In the genomic region with DNA sequence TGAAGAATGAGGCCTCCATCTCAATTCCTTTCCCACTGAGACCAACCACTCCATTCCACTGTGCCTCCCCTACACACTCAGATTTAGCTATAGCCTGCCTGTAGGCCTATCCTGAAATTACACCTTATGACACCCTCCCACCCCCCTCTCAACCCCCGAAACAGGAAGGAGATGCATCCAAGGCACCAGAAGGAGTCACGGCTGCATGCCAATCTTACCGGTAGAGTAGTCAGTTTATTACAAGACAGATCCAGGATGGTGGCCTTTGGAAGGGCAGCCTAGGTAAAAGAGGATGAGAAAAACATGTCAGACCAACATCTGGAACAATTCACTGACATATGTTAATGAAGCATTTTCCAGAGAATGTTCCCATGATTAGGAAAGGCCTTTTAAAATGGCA, we compare ENCODE assay signal across 15 cellular contexts. TPM values are rescaled to one million over a fixed set of nuclear protein-coding genes. Genes with fewer than 3 reads are reported as not detected.
DNase-seq lines count a peak whose midpoint lies in the region; ATAC-seq, FAIRE-seq and TF ChIP-seq lines count a peak whose summit lies in the region.
"Had no signal": no experiment of that assay in that cellular context is flagged by ENCODE, and none has a peak within 500 bp of the region (broad histone marks: within the 10 kb centered on the region; RNA-seq: fewer than 3 reads in every experiment).

No MANE protein-coding gene starts in this region.

- dilution Hi-C loops in endothelial cell of umbilical vein (cut with MboI; ENCODE audit: extremely low pct_ligation_motif_present, low sequenced_read_pairs): no loop called here

- H4K20me1 ChIP-seq in endothelial cell of umbilical vein (replicated peaks; ENCODE audit: control insufficient read depth, extremely low read depth, insufficient read depth, low read length): peaks cover 3% of the 10 kb centered on the region

- peak; percentile 35 for FAIRE-seq in endothelial cell of umbilical vein (lab: Jason Lieb, UNC)

- no peak for TF ChIP-seq POLR2A in breast epithelium (IDR thresholded peaks at IDR 0.05)
- TF ChIP-seq POLR2A in endothelial cell of umbilical vein (IDR thresholded peaks at IDR 0.05; ENCODE audit: low read depth, low read length): no peak

- H3K9me1 ChIP-seq in endothelial cell of umbilical vein (replicated peaks; ENCODE audit: control insufficient read depth, extremely low read depth, insufficient read depth, low read length): no peaks in the 10 kb centered on the region

- H2AFZ ChIP-seq in endothelial cell of umbilical vein (ENCODE audit: low read depth, low read length): no peak overlapping the region

- peaks cover 57% of the 10 kb centered on the region for H3K36me3 Mint-ChIP-seq in MCF 10A (ENCODE audit: insufficient read depth, unreplicated experiment)
- peaks cover 31% of the 10 kb centered on the region for H3K36me3 Mint-ChIP-seq in T-cell
- H3K36me3 Mint-ChIP-seq in stimulated activated effector memory CD8-positive, alpha-beta T cell treated with anti-CD3 and anti-CD28 coated beads, Interleukin-12 subunit alpha, Interleukin-12 subunit beta, amount 100 ng/mL, for 72 hours: peaks cover 64% of the 10 kb centered on the region

- H3K4me1 Mint-ChIP-seq in MCF 10A (ENCODE audit: insufficient read depth, unreplicated experiment): peaks cover 20% of the 10 kb centered on the region
- peaks cover 38 to 43% (median 40%) of the 10 kb centered on the region in 3 donors for H3K4me1 Mint-ChIP-seq in T-cell
- peaks cover 40% of the 10 kb centered on the region for H3K4me1 Mint-ChIP-seq in stimulated activated effector memory CD8-positive, alpha-beta T cell treated with anti-CD3 and anti-CD28 coated beads, Interleukin-12 subunit alpha, Interleukin-12 subunit beta, amount 100 ng/mL, for 72 hours

- CTCF ChIA-PET in MCF 10A (lab: Yijun Ruan, JAX) (interaction anchor here (0.6 to 5.1 kb wide), 4 partner anchors 12 to 224 kb away, joined by 3 to 46 read pairs (median 30); a partner anchor contains a TSS), T-cell (lab: Charles Lee) (interaction anchor here (0.6 to 1.2 kb wide), 2 partner anchors 9 to 597 kb away, joined by 3 to 14 read pairs; no protein-coding TSS in a partner anchor), endothelial cell of umbilical vein (lab: Charles Lee) (no interaction called here)

- BruUV-seq in MCF 10A (replicated peaks; lab: Mats Ljungman, UMichigan): no TSS peak
- no TSS peak for BruUV-seq in endothelial cell of umbilical vein (replicated peaks; lab: Mats Ljungman, UMichigan)

- H3K9me3 ChIP-seq in breast epithelium (no peaks in the 10 kb centered on the region), endothelial cell of umbilical vein (replicated peaks; ENCODE audit: control insufficient read depth, insufficient read depth, low read length) (no peaks in the 10 kb centered on the region)
- H3K9me3 ChIP-seq: suprapubic skin had no signal

- peaks cover 56% of the 10 kb centered on the region for H3K79me2 ChIP-seq in endothelial cell of umbilical vein (ENCODE audit: control insufficient read depth, insufficient read depth, low read length)

- H3K9ac ChIP-seq in endothelial cell of umbilical vein (replicated peaks; ENCODE audit: extremely low read depth, insufficient read depth, low read length): no peak overlapping the region

- POLR2A ChIA-PET in MCF 10A (lab: Yijun Ruan, JAX): interaction anchor here (0.8 to 5.1 kb wide), 5 partner anchors 9 to 85 kb away, joined by 3 to 75 read pairs (median 4); a partner anchor contains a TSS
- POLR2A ChIA-PET in T-cell (lab: Charles Lee): no interaction called here
- POLR2A ChIA-PET in endothelial cell of umbilical vein (lab: Charles Lee): interaction anchor here (0.5 kb wide), 1 partner anchor 10 kb away, joined by 3 read pairs; no protein-coding TSS in a partner anchor

- no peak overlapping the region for H3K27ac ChIP-seq in breast epithelium
- no peak overlapping the region for H3K27ac ChIP-seq in endothelial cell of umbilical vein (ENCODE audit: insufficient read depth, low read depth, low read length)
- H3K27ac ChIP-seq: suprapubic skin had no signal

- H3K27me3 Mint-ChIP-seq in MCF 10A (ENCODE audit: insufficient read depth, unreplicated experiment): no peaks in the 10 kb centered on the region
- no peaks in the 10 kb centered on the region for H3K27me3 Mint-ChIP-seq in T-cell
- H3K27me3 Mint-ChIP-seq: IgD-negative memory B cell had no signal

- ATAC-seq in T-cell (replicated peaks in 1 of 4): no peak
- no peak for ATAC-seq in stimulated activated effector memory CD8-positive, alpha-beta T cell treated with anti-CD3 and anti-CD28 coated beads, Interleukin-12 subunit alpha, Interleukin-12 subunit beta, amount 100 ng/mL, for 72 hours
- ATAC-seq: Right ventricle myocardium inferior had no signal

- H3K4me1 ChIP-seq in breast epithelium (peaks cover 0 to 12% of the 10 kb centered on the region in 2 donors), endothelial cell of umbilical vein (ENCODE audit: control insufficient read depth, extremely low read depth, insufficient read depth, low read length) (peaks cover 21% of the 10 kb centered on the region)

- DNase-seq in MCF 10A (ENCODE audit: unreplicated experiment): peak; percentile 14
- no peak for DNase-seq in breast epithelium (ENCODE audit: low spot score in 2 of 2)
- no peak for DNase-seq in T-cell
- DNase-seq in endothelial cell of umbilical vein (ENCODE audit: low read depth, low spot score): no peak
- DNase-seq in stimulated activated effector memory CD8-positive, alpha-beta T cell treated with anti-CD3 and anti-CD28 coated beads, Interleukin-12 subunit alpha, Interleukin-12 subunit beta, amount 100 ng/mL, for 72 hours (ENCODE audit: low spot score in 2 of 2): no peak
- DNase-seq in activated gamma-delta T cell (lab: John Stamatoyannopoulos, UW): no peak
- no peak for DNase-seq in effector CD8-positive, alpha-beta T cell (lab: John Stamatoyannopoulos, UW)
- DNase-seq in KBM-7: no peak
- DNase-seq: cerebellar nuclear complex, COR-L47, hippocampal formation, NCI-H2171 had no signal

- H3K4me3 Mint-ChIP-seq in MCF 10A (ENCODE audit: unreplicated experiment) (peak overlapping the region; percentile 96), T-cell (peak overlapping the region; percentile 85 to 94 (median 89))
- H3K4me3 Mint-ChIP-seq in stimulated activated effector memory CD8-positive, alpha-beta T cell treated with anti-CD3 and anti-CD28 coated beads, Interleukin-12 subunit alpha, Interleukin-12 subunit beta, amount 100 ng/mL, for 72 hours: peak overlapping the region; percentile 91

- in situ Hi-C loops in KBM-7 (cut with MboI; ENCODE audit: low pct_unique_long_range_greater_than_20kb, low sequenced_read_pairs): no loop called here

- H3K27ac Mint-ChIP-seq in MCF 10A (ENCODE audit: low read depth, unreplicated experiment) (peak overlapping the region; percentile 78), T-cell (no peak overlapping the region)
- peak overlapping the region; percentile 94 for H3K27ac Mint-ChIP-seq in stimulated activated effector memory CD8-positive, alpha-beta T cell treated with anti-CD3 and anti-CD28 coated beads, Interleukin-12 subunit alpha, Interleukin-12 subunit beta, amount 100 ng/mL, for 72 hours

- peak overlapping the region; percentile 96 for H3K4me2 ChIP-seq in endothelial cell of umbilical vein (ENCODE audit: insufficient read depth, low read length)

- H3K36me3 ChIP-seq in breast epithelium (peaks cover 14% of the 10 kb centered on the region), endothelial cell of umbilical vein (ENCODE audit: control insufficient read depth in 2 of 2, extremely low read depth in 1 of 2, insufficient read depth in 2 of 2, low read length in 2 of 2) (peaks cover 37 to 48% of the 10 kb centered on the region in 2 experiments)

- intact Hi-C loops in MCF 10A (cut with micrococcal nuclease): no loop called here
- intact Hi-C loops in breast epithelium (cut with DNase I; ENCODE audit: low total_unique reads): no loop called here
- intact Hi-C loops in endothelial cell of umbilical vein (cut with micrococcal nuclease): no loop called here

- H3K9me3 Mint-ChIP-seq in MCF 10A (ENCODE audit: unreplicated experiment) (no peaks in the 10 kb centered on the region), T-cell (no peaks in the 10 kb centered on the region)
- H3K9me3 Mint-ChIP-seq in stimulated activated effector memory CD8-positive, alpha-beta T cell treated with anti-CD3 and anti-CD28 coated beads, Interleukin-12 subunit alpha, Interleukin-12 subunit beta, amount 100 ng/mL, for 72 hours: no peaks in the 10 kb centered on the region
- H3K9me3 Mint-ChIP-seq: IgD-negative memory B cell had no signal

- H3K27me3 ChIP-seq in breast epithelium (no peaks in the 10 kb centered on the region), endothelial cell of umbilical vein (ENCODE audit: control insufficient read depth in 2 of 2, insufficient read depth in 2 of 2, low read length in 2 of 2) (no peaks in the 10 kb centered on the region)
- H3K27me3 ChIP-seq: suprapubic skin had no signal

- H3K4me3 ChIP-seq in breast epithelium (no peak overlapping the region), endothelial cell of umbilical vein (replicated peaks in 1 of 3; ENCODE audit: insufficient read depth in 1 of 3, low read depth in 1 of 3, low read length in 3 of 3) (no peak overlapping the region)
- H3K4me3 ChIP-seq: suprapubic skin had no signal

- TF ChIP-seq CTCF in MCF 10A (IDR thresholded peaks at IDR 0.05; ENCODE audit: unreplicated experiment) (no peak), breast epithelium (IDR thresholded peaks at IDR 0.05) (no peak), endothelial cell of umbilical vein (IDR thresholded peaks at IDR 0.05; ENCODE audit: extremely low read depth in 1 of 2, insufficient read depth in 1 of 2, low read depth in 1 of 2, low read length in 2 of 2) (no peak)

RNA-seq across cellular contexts. Expression of a gene that starts 2.6 kb away (rescaled TPM):
- total RNA-seq in MCF 10A (2022): 306 and 344 TPM in 2 replicates
- total RNA-seq in breast epithelium: 10 to 100 TPM; 42.1 to 72.8 (median 54.0) TPM
- total RNA-seq in T-cell: 10 to 100 TPM; 29.4 to 41.7 (median 33.1) TPM
- 179 and 183 TPM in 2 replicates for total RNA-seq in endothelial cell of umbilical vein
- 88.3 and 93.9 TPM in 2 replicates for polyA plus RNA-seq in endothelial cell of umbilical vein
- 114 and 124 TPM in 2 replicates for polyA plus RNA-seq in endothelial cell of umbilical vein (2011; cell fraction: cytosol; rRNA removed)
- 80.0 and 87.0 TPM in 2 replicates for polyA plus RNA-seq in endothelial cell of umbilical vein (2011; cell fraction: nucleus; rRNA removed)
- 205 and 230 TPM in 2 replicates for polyA plus RNA-seq in endothelial cell of umbilical vein (2012)
- polyA minus RNA-seq in endothelial cell of umbilical vein: 137 and 138 TPM in 2 replicates
- polyA minus RNA-seq in endothelial cell of umbilical vein (2011; cell fraction: cytosol; rRNA and poly(A)+ RNA removed): 76.6 TPM
- polyA minus RNA-seq in endothelial cell of umbilical vein (2011; cell fraction: nucleus; rRNA and poly(A)+ RNA removed): 55.9 and 75.2 TPM in 2 replicates

RNA-seq across cellular contexts. Expression of a gene that starts 21.7 kb away (rescaled TPM):
- total RNA-seq in MCF 10A (2022): 6.0 and 6.7 TPM in 2 replicates
- 1 to 10 TPM in 1 of 3 donors, under 1 TPM in 2; 0.29 to 2.0 (median 0.64) TPM for total RNA-seq in breast epithelium
- 1 to 10 TPM in 4 of 5 donors, under 1 TPM in 1; 0.75 to 2.1 (median 1.4) TPM for total RNA-seq in T-cell
- 7.3 and 9.1 TPM in 2 replicates for total RNA-seq in endothelial cell of umbilical vein
- polyA plus RNA-seq in endothelial cell of umbilical vein: 4.3 and 5.6 TPM in 2 replicates
- polyA plus RNA-seq in endothelial cell of umbilical vein (2011; cell fraction: cytosol; rRNA removed): 5.1 and 5.2 TPM in 2 replicates
- 40.0 and 52.1 TPM in 2 replicates for polyA plus RNA-seq in endothelial cell of umbilical vein (2011; cell fraction: nucleus; rRNA removed)
- 4.0 and 7.1 TPM in 2 replicates for polyA plus RNA-seq in endothelial cell of umbilical vein (2012)
- 4.2 and 4.4 TPM in 2 replicates for polyA minus RNA-seq in endothelial cell of umbilical vein
- polyA minus RNA-seq in endothelial cell of umbilical vein (2011; cell fraction: cytosol; rRNA and poly(A)+ RNA removed): 9.7 TPM
- polyA minus RNA-seq in endothelial cell of umbilical vein (2011; cell fraction: nucleus; rRNA and poly(A)+ RNA removed): 5.5 and 8.1 TPM in 2 replicates
- polyA plus RNA-seq: IgD-negative memory B cell had no signal

RNA-seq across cellular contexts. Expression of a gene that starts 21.7 kb away (rescaled TPM):
- total RNA-seq in MCF 10A (2022) (57.2 and 71.5 TPM in 2 replicates), breast epithelium (10 to 100 TPM; 46.0 to 64.9 (median 49.1) TPM), T-cell (10 to 100 TPM; 26.0 to 35.0 (median 31.2) TPM), endothelial cell of umbilical vein (72.2 and 76.2 TPM in 2 replicates)
- polyA plus RNA-seq in endothelial cell of umbilical vein: 119 and 158 TPM in 2 replicates
- polyA plus RNA-seq in endothelial cell of umbilical vein (2011; cell fraction: cytosol; rRNA removed): 157 and 205 TPM in 2 replicates
- polyA plus RNA-seq in endothelial cell of umbilical vein (2011; cell fraction: nucleus; rRNA removed): 89.7 and 95.0 TPM in 2 replicates
- polyA plus RNA-seq in endothelial cell of umbilical vein (2012): 105 and 106 TPM in 2 replicates
- polyA minus RNA-seq in endothelial cell of umbilical vein: 59.8 and 61.6 TPM in 2 replicates
- 41.8 TPM for polyA minus RNA-seq in endothelial cell of umbilical vein (2011; cell fraction: cytosol; rRNA and poly(A)+ RNA removed)
- 34.1 and 37.2 TPM in 2 replicates for polyA minus RNA-seq in endothelial cell of umbilical vein (2011; cell fraction: nucleus; rRNA and poly(A)+ RNA removed)

RNA-seq across cellular contexts. Expression of a gene that starts 31.3 kb away (rescaled TPM):
- total RNA-seq in MCF 10A (2022) (10.5 and 17.8 TPM in 2 replicates), breast epithelium (10 to 100 TPM; 19.4 to 95.4 (median 86.3) TPM), T-cell (10 to 100 TPM; 17.7 to 26.4 (median 21.3) TPM), endothelial cell of umbilical vein (24.6 and 37.2 TPM in 2 replicates)
- polyA plus RNA-seq in endothelial cell of umbilical vein: 30.4 and 33.2 TPM in 2 replicates
- polyA plus RNA-seq in endothelial cell of umbilical vein (2011; cell fraction: cytosol; rRNA removed): 20.7 and 22.6 TPM in 2 replicates
- 103 and 131 TPM in 2 replicates for polyA plus RNA-seq in endothelial cell of umbilical vein (2011; cell fraction: nucleus; rRNA removed)
- polyA plus RNA-seq in endothelial cell of umbilical vein (2012): 38.4 and 55.1 TPM in 2 replicates
- polyA minus RNA-seq in endothelial cell of umbilical vein: 35.0 and 50.4 TPM in 2 replicates
- polyA minus RNA-seq in endothelial cell of umbilical vein (2011; cell fraction: cytosol; rRNA and poly(A)+ RNA removed): 16.9 TPM
- polyA minus RNA-seq in endothelial cell of umbilical vein (2011; cell fraction: nucleus; rRNA and poly(A)+ RNA removed): 33.0 and 34.4 TPM in 2 replicates

RNA-seq across cellular contexts. Expression of a gene that starts 48.8 kb away (rescaled TPM):
- 9.6 and 14.0 TPM in 2 replicates for total RNA-seq in MCF 10A (2022)
- 10 to 100 TPM; 13.6 to 27.5 (median 24.4) TPM for total RNA-seq in breast epithelium
- 10 to 100 TPM; 20.4 to 44.4 (median 40.8) TPM for total RNA-seq in T-cell
- 26.6 and 29.9 TPM in 2 replicates for total RNA-seq in endothelial cell of umbilical vein
- polyA plus RNA-seq in endothelial cell of umbilical vein: 19.1 and 24.0 TPM in 2 replicates
- 9.4 and 12.5 TPM in 2 replicates for polyA plus RNA-seq in endothelial cell of umbilical vein (2011; cell fraction: cytosol; rRNA removed)
- polyA plus RNA-seq in endothelial cell of umbilical vein (2011; cell fraction: nucleus; rRNA removed): 16.4 and 19.0 TPM in 2 replicates
- 19.2 and 22.9 TPM in 2 replicates for polyA plus RNA-seq in endothelial cell of umbilical vein (2012)
- polyA minus RNA-seq in endothelial cell of umbilical vein: 23.4 and 29.9 TPM in 2 replicates
- 16.8 TPM for polyA minus RNA-seq in endothelial cell of umbilical vein (2011; cell fraction: cytosol; rRNA and poly(A)+ RNA removed)
- 9.5 and 11.6 TPM in 2 replicates for polyA minus RNA-seq in endothelial cell of umbilical vein (2011; cell fraction: nucleus; rRNA and poly(A)+ RNA removed)

Comparison
In these comparisons a context has a peak if more than half of its experiments do, and no peak if none do; other contexts are left out.
1. H3K27ac Mint-ChIP-seq: peak in MCF 10A (single experiment) and stimulated activated effector memory CD8-positive, alpha-beta T cell treated with anti-CD3 and anti-CD28 coated beads, Interleukin-12 subunit alpha, Interleukin-12 subunit beta, amount 100 ng/mL, for 72 hours (single experiment); none in T-cell (0 of 2).
2. POLR2A ChIA-PET loops: an anchor here in MCF 10A (0.8 to 5.1 kb wide) and endothelial cell of umbilical vein (0.5 kb wide); none called in T-cell.
3. Peak in every context shown above with its lines, with median percentiles within 50 percentile points of each other: H3K4me3 Mint-ChIP-seq.